29 cellular contexts compared by ENCODE assay signal in genomic region chr2:235961711-235962110, GRCh38.
"Had no signal": no experiment of that assay in that cellular context is flagged by ENCODE, and none has a peak within 500 bp of the region (broad histone marks: within the 10 kb centered on the region; RNA-seq: fewer than 3 reads in every experiment).

No MANE protein-coding gene starts in this region.

- H3K27ac ChIP-seq: neutrophil, parathyroid adenoma, psoas muscle, right lobe of liver, skin epidermis, stomach, thoracic aorta, thyroid gland, tibial nerve, upper lobe of right lung, uterus had no signal

- H3K27me3 ChIP-seq: neutrophil, right lobe of liver, stomach, thyroid gland, tibial nerve, upper lobe of right lung, uterus had no signal

- H3K4me3 ChIP-seq: psoas muscle, right lobe of liver, skin epidermis, smooth muscle cell, stomach, thoracic aorta, thyroid gland, tibial nerve, upper lobe of right lung, uterus had no signal

- H3K4me2 ChIP-seq: smooth muscle cell had no signal

- H3K4me3 Mint-ChIP-seq: naive thymus-derived CD4-positive, alpha-beta T cell; natural killer cell; nephron; neural crest cell; stimulated activated effector memory CD8-positive, alpha-beta T cell treated with anti-CD3 and anti-CD28 coated beads, Interleukin-12 subunit alpha, Interleukin-12 subunit beta, amount 100 ng/mL, for 72 hours; stimulated activated naive B cell treated with anti-CD40 and anti-IgM and Interleukin-4, amounts not matched to agents 10 μg/mL and 1 μg/mL and 100 μg/mL, for 72 hours; stimulated activated naive CD8-positive, alpha-beta T cell treated with anti-CD3 and anti-CD28 coated beads, Interleukin-15, Interleukin-2, amounts not matched to agents 100 ng/mL and 50 ng/mL, for 24 hours had no signal

- H3K4me1 Mint-ChIP-seq: naive thymus-derived CD4-positive, alpha-beta T cell; stimulated activated naive B cell treated with anti-CD40 and anti-IgM and Interleukin-4, amounts not matched to agents 10 μg/mL and 1 μg/mL and 100 μg/mL, for 72 hours had no signal

- H3K36me3 Mint-ChIP-seq: naive thymus-derived CD4-positive, alpha-beta T cell; natural killer cell; stimulated activated naive B cell treated with anti-CD40 and anti-IgM and Interleukin-4, amounts not matched to agents 10 μg/mL and 1 μg/mL and 100 μg/mL, for 72 hours had no signal

- H3K4me1 ChIP-seq: parathyroid adenoma, psoas muscle, right lobe of liver, stomach, thyroid gland, tibial nerve, upper lobe of right lung, uterus had no signal

- H3K9ac ChIP-seq: parathyroid adenoma had no signal

- ATAC-seq: natural killer cell; psoas muscle; right cardiac atrium; right lobe of liver; stimulated activated effector memory CD8-positive, alpha-beta T cell treated with anti-CD3 and anti-CD28 coated beads, Interleukin-12 subunit alpha, Interleukin-12 subunit beta, amount 100 ng/mL, for 72 hours; stimulated activated naive B cell treated with anti-CD40 and anti-IgM and Interleukin-4, amounts not matched to agents 10 μg/mL and 1 μg/mL and 100 μg/mL, for 72 hours; upper lobe of right lung had no signal

- H3K27ac Mint-ChIP-seq: naive thymus-derived CD4-positive, alpha-beta T cell; natural killer cell; nephron; progenitor cell of endocrine pancreas; stimulated activated effector memory CD8-positive, alpha-beta T cell treated with anti-CD3 and anti-CD28 coated beads, Interleukin-12 subunit alpha, Interleukin-12 subunit beta, amount 100 ng/mL, for 72 hours; stimulated activated naive B cell treated with anti-CD40 and anti-IgM and Interleukin-4, amounts not matched to agents 10 μg/mL and 1 μg/mL and 100 μg/mL, for 72 hours; stimulated activated naive CD8-positive, alpha-beta T cell treated with anti-CD3 and anti-CD28 coated beads, Interleukin-15, Interleukin-2, amounts not matched to agents 100 ng/mL and 50 ng/mL, for 24 hours had no signal

- H3K36me3 ChIP-seq: neutrophil, right lobe of liver, thoracic aorta, thyroid gland, upper lobe of right lung, uterus had no signal

- H3K9me3 ChIP-seq: neutrophil, psoas muscle, right lobe of liver, stomach, thoracic aorta, thyroid gland, tibial nerve, upper lobe of right lung, uterus had no signal

- H3K27me3 Mint-ChIP-seq: progenitor cell of endocrine pancreas; stimulated activated naive CD8-positive, alpha-beta T cell treated with anti-CD3 and anti-CD28 coated beads, Interleukin-15, Interleukin-2, amounts not matched to agents 100 ng/mL and 50 ng/mL, for 24 hours had no signal

- H2AFZ ChIP-seq: parathyroid adenoma had no signal

- H3K79me2 ChIP-seq: parathyroid adenoma had no signal

- H3K9me3 Mint-ChIP-seq: natural killer cell; nephron; neural crest cell; stimulated activated effector memory CD8-positive, alpha-beta T cell treated with anti-CD3 and anti-CD28 coated beads, Interleukin-12 subunit alpha, Interleukin-12 subunit beta, amount 100 ng/mL, for 72 hours; stimulated activated naive CD8-positive, alpha-beta T cell treated with anti-CD3 and anti-CD28 coated beads, Interleukin-15, Interleukin-2, amounts not matched to agents 100 ng/mL and 50 ng/mL, for 24 hours had no signal

- DNase-seq: naive thymus-derived CD4-positive, alpha-beta T cell; natural killer cell; nucleus accumbens; posterior cingulate gyrus; psoas muscle; right cardiac atrium; right lobe of liver; stimulated activated CD4-positive, alpha-beta T cell treated with anti-CD3 and anti-CD28 coated beads, Interleukin-15, amount 100 ng/mL, for 24 hours; stimulated activated CD4-positive, alpha-beta T cell treated with anti-CD3 and anti-CD28 coated beads, Interleukin-2, amount 100 ng/mL, for 24 hours; stimulated activated CD4-positive, alpha-beta T cell treated with anti-CD3 and anti-CD28 coated beads, Interleukin-2, amount 100 ng/mL, for 48 hours; stimulated activated CD4-positive, alpha-beta T cell treated with anti-CD3 and anti-CD28 coated beads, Interleukin-4, amount 100 ng/mL, for 24 hours; stimulated activated naive B cell treated with anti-CD40 and anti-IgM and Interleukin-4, amounts not matched to agents 10 μg/mL and 1 μg/mL and 100 μg/mL, for 72 hours; stimulated activated naive CD4-positive, alpha-beta T cell treated with Interleukin-2 at 50 U/mL for 16 hours; stomach; thyroid gland; trophoblast cell; upper lobe of right lung; uterus had no signal
